8 cellular contexts compared by ENCODE assay signal in the genomic region with DNA sequence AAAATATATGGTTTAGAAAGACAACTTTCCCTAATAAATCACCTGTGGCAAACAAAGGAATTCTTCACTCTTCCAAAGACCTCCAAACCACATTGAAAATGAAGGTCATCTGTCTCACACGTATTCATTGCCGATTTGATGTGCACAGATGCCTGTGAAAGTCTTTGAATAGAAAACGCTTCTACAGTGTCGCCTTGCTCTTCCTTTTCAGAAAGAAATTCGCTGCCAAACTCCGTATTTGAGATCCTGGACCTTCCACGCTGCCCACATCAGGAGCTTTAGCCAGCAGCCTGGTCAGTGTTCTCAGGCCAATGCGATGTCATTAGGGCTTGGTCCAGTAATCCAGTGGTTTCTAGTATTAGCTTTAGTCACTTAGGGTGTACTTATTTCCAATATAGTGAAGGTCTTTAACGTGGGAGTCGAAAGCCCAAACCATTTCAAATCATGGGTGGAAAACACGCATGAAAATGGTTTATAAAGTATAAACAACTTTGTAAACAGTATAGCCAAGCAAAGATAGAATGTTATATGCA. TPM values are rescaled to one million over a fixed set of nuclear protein-coding genes. Genes with fewer than 3 reads are reported as not detected.
DNase-seq lines count a peak whose midpoint lies in the region; ATAC-seq and TF ChIP-seq lines count a peak whose summit lies in the region.

No MANE protein-coding gene starts in this region.

- H3K4me1 ChIP-seq in A673 (ENCODE audit: insufficient read depth, low read length, poor library complexity, severe bottlenecking) (no peaks in the 10 kb centered on the region), Karpas-422 (ENCODE audit: low read length) (no peaks in the 10 kb centered on the region; the same call in 1 of the 2 replicates), colonic mucosa (no peaks in the 10 kb centered on the region)

- BruUV-seq in A673 (replicated peaks; lab: Mats Ljungman, UMichigan), result no TSS peak

- H3K27me3 ChIP-seq in A673 (replicated peaks; ENCODE audit: insufficient read depth, low read depth, low read length, poor library complexity) (no peaks in the 10 kb centered on the region), Karpas-422 (ENCODE audit: low read length) (no peaks in the 10 kb centered on the region), colonic mucosa (no peaks in the 10 kb centered on the region)

- ATAC-seq in naive B cell (ENCODE audit: low read depth in 2 of 2) (no peak), GM18519 (IDR thresholded peaks at IDR 0.05; ENCODE audit: low FRiP score, unreplicated experiment) (no peak), HG03378 (IDR thresholded peaks at IDR 0.05; ENCODE audit: unreplicated experiment) (no peak)

- H2AFZ ChIP-seq in Karpas-422 (ENCODE audit: low read length), result peak overlapping the region; percentile 78

- no peaks in the 10 kb centered on the region for H3K36me3 Mint-ChIP-seq in naive B cell

- DNase-seq in A673 (ENCODE audit: low spot score) (no peak), Karpas-422 (no peak), colonic mucosa (no peak), naive B cell (no peak), midbrain (lab: John Stamatoyannopoulos, UW) (no peak), HCEC 1CT (no peak)

- H3K27ac ChIP-seq in A673 (ENCODE audit: low read depth, low read length, poor library complexity, severe bottlenecking), result no peak overlapping the region
- H3K27ac ChIP-seq in Karpas-422 (ENCODE audit: low read length), result no peak overlapping the region
- H3K27ac ChIP-seq in colonic mucosa, result peak overlapping the region; percentile 15

- peaks cover 9 to 33% (median 23%) of the 10 kb centered on the region in 3 donors for H3K4me1 Mint-ChIP-seq in naive B cell

- no peaks in the 10 kb centered on the region for H4K20me1 ChIP-seq in Karpas-422 (ENCODE audit: insufficient read depth, low read depth, low read length)

- peak overlapping the region; percentile 69 for H3K4me2 ChIP-seq in Karpas-422 (ENCODE audit: low read depth, low read length, poor library complexity, severe bottlenecking)

- POLR2A ChIA-PET in A673 (lab: Charles Lee; ENCODE audit: low non-redundant PET), result no interaction called here

- intact Hi-C loops in A673 (cut with micrococcal nuclease; ENCODE audit: unreplicated experiment) (no loop called here), colonic mucosa (cut with DNase I) (no loop called here)

- TF ChIP-seq CTCF in A673 (conservative IDR thresholded peaks at IDR 0.05; ENCODE audit: low read depth, low read length), result no peak
- TF ChIP-seq CTCF in colonic mucosa (IDR thresholded peaks at IDR 0.05), result no peak

- no peaks in the 10 kb centered on the region for H3K27me3 Mint-ChIP-seq in naive B cell

- CTCF ChIA-PET in A673 (lab: Charles Lee), result interaction anchor here (1.2 kb wide), 1 partner anchor 224 kb away, joined by 3 read pairs; no protein-coding TSS in a partner anchor

- H3K9me3 ChIP-seq in A673 (ENCODE audit: low read depth, low read length, poor library complexity, severe bottlenecking), result no peaks in the 10 kb centered on the region
- H3K9me3 ChIP-seq in Karpas-422 (ENCODE audit: low read length), result no peaks in the 10 kb centered on the region
- no peaks in the 10 kb centered on the region for H3K9me3 ChIP-seq in colonic mucosa

- H3K9me3 Mint-ChIP-seq in naive B cell, result no peaks in the 10 kb centered on the region

- H3K36me3 ChIP-seq in A673 (ENCODE audit: insufficient read depth, low read length, poor library complexity, severe bottlenecking) (no peaks in the 10 kb centered on the region), Karpas-422 (ENCODE audit: insufficient read depth, low read length) (no peaks in the 10 kb centered on the region), colonic mucosa (no peaks in the 10 kb centered on the region)

- H3K4me3 ChIP-seq in A673 (ENCODE audit: low read depth, low read length, poor library complexity, severe bottlenecking) (peak overlapping the region; percentile 52), Karpas-422 (ENCODE audit: low read length) (peak overlapping the region; percentile 67), colonic mucosa (peak overlapping the region; percentile 47)

- peak overlapping the region; percentile 93 to 99 (median 97) for H3K4me3 Mint-ChIP-seq in naive B cell

- no peaks in the 10 kb centered on the region for H3K79me2 ChIP-seq in Karpas-422 (ENCODE audit: low read length)

- peak overlapping the region; percentile 90 to 96 (median 93) for H3K27ac Mint-ChIP-seq in naive B cell

- H3K9me2 ChIP-seq in Karpas-422 (replicated peaks; ENCODE audit: insufficient read depth, low read length), result no peaks in the 10 kb centered on the region

- H3K9ac ChIP-seq in Karpas-422 (ENCODE audit: low read length), result peak overlapping the region; percentile 59
- peak overlapping the region in 1 of 2 donors; percentile 67 for H3K9ac ChIP-seq in colonic mucosa (ENCODE audit: low read depth in 2 of 2, low read length in 2 of 2)

RNA-seq across cellular contexts. Expression of gene SPINK2, which starts 22.1 kb away (rescaled TPM):
- total RNA-seq in A673 (2021) (not detected in 2 replicates), colonic mucosa (under 1 TPM in 1 of 2 donors, not detected in 1; 0.96 TPM)
- total RNA-seq in Karpas-422 (2014; rRNA removed; shearing (Covaris generic); ENCODE audit: low replicate concordance), result not detected in 2 replicates
- 10 to 100 TPM in 5 of 6 donors, 1 to 10 TPM in 1; 5.9 to 61.2 (median 24.7) TPM for polyA plus RNA-seq in naive B cell (ENCODE audit: low read depth in 6 of 6)
